Comparison of ENCODE assay signal across 1 cellular context in genomic region chr3:42612147-42612680, GRCh38.
TF ChIP-seq lines count a peak whose summit lies in the region.

No MANE protein-coding gene starts in this region.

TF ChIP-seq in K562, 482 proteins besides CTCF, POLR2A, EP300 and RAD21:
- no peak for TF ChIP-seq NKRF (IDR thresholded peaks at IDR 0.05; ENCODE audit: borderline replicate concordance)
- TF ChIP-seq CTBP1 (IDR thresholded peaks at IDR 0.05; ENCODE audit: borderline replicate concordance), result no peak
- no peak for TF ChIP-seq ZNF740 (CRISPR knock-in tag; IDR thresholded peaks at IDR 0.05)
- TF ChIP-seq ZNF740 (tag; IDR thresholded peaks at IDR 0.05), result no peak
- TF ChIP-seq MXD1 (CRISPR knock-in tag; IDR thresholded peaks at IDR 0.05; ENCODE audit: borderline replicate concordance, poor library complexity, severe bottlenecking), result no peak
- TF ChIP-seq SIN3A (IDR thresholded peaks at IDR 0.05; ENCODE audit: borderline replicate concordance in 2 of 2, control insufficient read depth in 1 of 2, low read depth in 2 of 2, low read length in 2 of 2), result no peak
- no peak for TF ChIP-seq IRF9 (tag; IDR thresholded peaks at IDR 0.05)
- TF ChIP-seq AFF1 (IDR thresholded peaks at IDR 0.05; ENCODE audit: low read depth in 1 of 2, partially characterized antibody in 2 of 2), result no peak
- TF ChIP-seq PBX2 (CRISPR knock-in tag; IDR thresholded peaks at IDR 0.05; ENCODE audit: low read depth), result no peak
- no peak for TF ChIP-seq PBX2 (tag; conservative IDR thresholded peaks at IDR 0.05; ENCODE audit: low read depth)
- no peak for TF ChIP-seq HMG20A (CRISPR knock-in tag; conservative IDR thresholded peaks at IDR 0.05)
- TF ChIP-seq ZNF174 (CRISPR knock-in tag; IDR thresholded peaks at IDR 0.05), result no peak
- no peak for TF ChIP-seq ZNF133 (CRISPR knock-in tag; IDR thresholded peaks at IDR 0.05)
- no peak for TF ChIP-seq NR4A1 (CRISPR knock-in tag; IDR thresholded peaks at IDR 0.05)
- no peak for TF ChIP-seq NR4A1 (tag; IDR thresholded peaks at IDR 0.05)
- TF ChIP-seq PTRF (tag; IDR thresholded peaks at IDR 0.05), result no peak
